Comparison of ENCODE assay signal across 10 cellular contexts in the genomic region with DNA sequence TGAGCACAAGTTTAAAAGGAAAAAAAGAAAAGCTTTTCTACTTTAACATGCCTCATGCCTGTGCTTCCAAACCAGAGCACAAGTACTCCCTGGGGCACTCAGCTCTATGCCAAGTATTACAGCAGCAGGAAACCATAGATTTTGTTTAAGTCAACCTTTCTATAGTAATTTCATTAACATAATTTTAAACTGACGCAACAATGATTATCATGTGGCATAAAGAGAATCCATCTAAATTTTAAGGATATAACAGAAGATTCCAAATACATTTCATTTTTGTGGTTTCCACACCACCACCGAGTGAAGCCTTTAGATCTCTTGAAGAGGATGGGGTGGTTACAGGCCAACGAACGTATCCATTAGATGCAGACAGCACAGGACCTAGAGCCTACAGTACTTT.
A peak's percentile ranks its signal among the peaks of the same experiment; 100 is the strongest.
DNase-seq lines count a peak whose midpoint lies in the region; ATAC-seq, FAIRE-seq and TF ChIP-seq lines count a peak whose summit lies in the region.
"Had no signal": no experiment of that assay in that cellular context is flagged by ENCODE, and none has a peak within 500 bp of the region (broad histone marks: within the 10 kb centered on the region; RNA-seq: fewer than 3 reads in every experiment).

No MANE protein-coding gene starts in this region.

- H3K4me1 ChIP-seq in astrocyte (ENCODE audit: insufficient read depth, low read length) (peaks cover 27% of the 10 kb centered on the region), OCI-LY7 (ENCODE audit: insufficient read depth, low read length, poor library complexity, severe bottlenecking) (no peaks in the 10 kb centered on the region)

- H3K27ac ChIP-seq in astrocyte (ENCODE audit: low read depth, low read length), result no peak overlapping the region
- no peak overlapping the region for H3K27ac ChIP-seq in OCI-LY7 (ENCODE audit: low read depth, low read length, poor library complexity, severe bottlenecking)

- peaks cover 66% of the 10 kb centered on the region for H3K4me1 Mint-ChIP-seq in astrocyte (ENCODE audit: low read depth, unreplicated experiment)

- H4K20me1 ChIP-seq in astrocyte (ENCODE audit: insufficient read depth, low read length) (peaks cover 4% of the 10 kb centered on the region), OCI-LY7 (ENCODE audit: insufficient read depth, low read length) (no peaks in the 10 kb centered on the region)

- no peaks in the 10 kb centered on the region for H3K9me3 Mint-ChIP-seq in astrocyte (ENCODE audit: unreplicated experiment)

- H3K9me3 ChIP-seq in astrocyte (ENCODE audit: insufficient read depth, low read depth, low read length) (no peaks in the 10 kb centered on the region), OCI-LY7 (ENCODE audit: low read length) (no peaks in the 10 kb centered on the region)
- H3K9me3 ChIP-seq: MG63 had no signal

- H3K79me2 ChIP-seq in astrocyte (ENCODE audit: insufficient read depth, low read length) (no peaks in the 10 kb centered on the region), OCI-LY7 (ENCODE audit: insufficient read depth, low read depth, low read length) (no peaks in the 10 kb centered on the region)

- peak; percentile 64 for DNase-seq in astrocyte (ENCODE audit: low read depth)
- DNase-seq in skeletal muscle cell (ENCODE audit: low read depth), result peak; percentile 46
- DNase-seq in OCI-LY7 (ENCODE audit: low spot score), result no peak
- no peak for DNase-seq in T1000 (lab: John Stamatoyannopoulos, UW)
- DNase-seq: amygdala, left colon, MG63 had no signal

- FAIRE-seq in astrocyte (lab: Jason Lieb, UNC), result no peak

- intact Hi-C loops in OCI-LY7 (cut with micrococcal nuclease; ENCODE audit: unreplicated experiment), result no loop called here

- POLR2A ChIA-PET in OCI-LY7 (lab: Charles Lee), result no interaction called here

- CTCF ChIA-PET in OCI-LY7 (lab: Charles Lee; ENCODE audit: unreplicated experiment), result no interaction called here

- H3K9ac ChIP-seq in astrocyte (ENCODE audit: low read length), result no peak overlapping the region

- no peaks in the 10 kb centered on the region for H3K36me3 Mint-ChIP-seq in astrocyte (ENCODE audit: low read depth, unreplicated experiment)

- H3K9me2 ChIP-seq in OCI-LY7 (ENCODE audit: insufficient read depth, low read length), result no peaks in the 10 kb centered on the region

- H3K4me2 ChIP-seq in astrocyte (ENCODE audit: low read length) (peak overlapping the region; percentile 33), OCI-LY7 (ENCODE audit: low read length) (no peak overlapping the region)

- no TSS peak for BruUV-seq in OCI-LY7 (replicated peaks; lab: Mats Ljungman, UMichigan)

- no peaks in the 10 kb centered on the region for H3K36me3 ChIP-seq in astrocyte (ENCODE audit: insufficient read depth, low read length)
- H3K36me3 ChIP-seq in OCI-LY7 (ENCODE audit: insufficient read depth, low read length), result no peaks in the 10 kb centered on the region
- H3K36me3 ChIP-seq: MG63 had no signal

- H3K4me3 Mint-ChIP-seq in astrocyte (ENCODE audit: unreplicated experiment), result peak overlapping the region; percentile 40

- H3K27me3 ChIP-seq in astrocyte (ENCODE audit: insufficient read depth, low read length), result peaks cover 3% of the 10 kb centered on the region
- H3K27me3 ChIP-seq: MG63 had no signal

- H3K27me3 Mint-ChIP-seq in astrocyte (ENCODE audit: low read depth, unreplicated experiment), result no peaks in the 10 kb centered on the region

- H3K4me3 ChIP-seq in astrocyte (ENCODE audit: insufficient read depth, low read depth, low read length), result no peak overlapping the region
- no peak overlapping the region for H3K4me3 ChIP-seq in skeletal muscle cell (ENCODE audit: low read depth, low read length)
- no peak overlapping the region for H3K4me3 ChIP-seq in OCI-LY7 (ENCODE audit: low read depth, low read length, poor library complexity, severe bottlenecking)
- H3K4me3 ChIP-seq: MG63 had no signal

- no peak overlapping the region for H2AFZ ChIP-seq in astrocyte (ENCODE audit: low read depth, low read length)
- H2AFZ ChIP-seq in OCI-LY7 (ENCODE audit: low read length), result no peak overlapping the region

- TF ChIP-seq CTCF in astrocyte (IDR thresholded peaks at IDR 0.05; ENCODE audit: insufficient read depth, low read depth, low read length) (no peak), OCI-LY7 (conservative IDR thresholded peaks at IDR 0.05; ENCODE audit: low read length) (no peak)

- ATAC-seq in GM19324 (IDR thresholded peaks at IDR 0.05; ENCODE audit: low FRiP score, unreplicated experiment), result peak; percentile 7
- peak; percentile 12 for ATAC-seq in HG03025 (IDR thresholded peaks at IDR 0.05; ENCODE audit: low FRiP score, unreplicated experiment)
- no peak for ATAC-seq in GM19351 (IDR thresholded peaks at IDR 0.05; ENCODE audit: unreplicated experiment)

- peak overlapping the region; percentile 92 for H3K27ac Mint-ChIP-seq in astrocyte (ENCODE audit: unreplicated experiment)

Comparison
In these comparisons a context has a peak if more than half of its experiments do, and no peak if none do; other contexts are left out.
1. DNase-seq: peak in astrocyte (single experiment) and skeletal muscle cell (single experiment); none in OCI-LY7 (single experiment) and T1000 (single experiment).